Comparison of ENCODE assay signal across 10 cellular contexts in genomic region chr1:14571810-14572767, GRCh38. TPM values are rescaled to one million over a fixed set of nuclear protein-coding genes. Genes with fewer than 3 reads are reported as not detected.
DNase-seq lines count a peak whose midpoint lies in the region; ATAC-seq and TF ChIP-seq lines count a peak whose summit lies in the region.
"Had no signal": no experiment of that assay in that cellular context is flagged by ENCODE, and none has a peak within 500 bp of the region (broad histone marks: within the 10 kb centered on the region; RNA-seq: fewer than 3 reads in every experiment).

No MANE protein-coding gene starts in this region.

- ATAC-seq in GM18867 (IDR thresholded peaks at IDR 0.05; ENCODE audit: unreplicated experiment), result no peak
- no peak for ATAC-seq in GM18502 (IDR thresholded peaks at IDR 0.05; ENCODE audit: poor library complexity, unreplicated experiment)

- H3K27me3 ChIP-seq in SJCRH30, result peaks cover 14% of the 10 kb centered on the region; the same call in 1 of the 2 replicates

- TF ChIP-seq CTCF in C4-2B (conservative IDR thresholded peaks at IDR 0.05) (peak; percentile 58), GM12875 (IDR thresholded peaks at IDR 0.05; ENCODE audit: borderline replicate concordance, insufficient read depth, low read depth, low read length) (peak; percentile 55)

- H3K4me3 ChIP-seq in GM12875 (ENCODE audit: low read depth, low read length) (no peak overlapping the region), SJCRH30 (no peak overlapping the region)

- H3K9me3 ChIP-seq in SJCRH30 (replicated peaks), result no peaks in the 10 kb centered on the region

- peak; percentile 5 to 20 for DNase-seq in SJCRH30
- peak; percentile 68 for DNase-seq in left kidney (ENCODE audit: low read depth, low spot score)
- DNase-seq in activated CD8-positive, alpha-beta memory T cell treated with anti-CD3 and anti-CD28 coated beads, Interleukin-2, amount 50 U/mL, for 4 hours, result no peak
- DNase-seq in cerebellar cortex (ENCODE audit: low spot score), result no peak
- DNase-seq: activated CD8-positive, alpha-beta memory T cell treated with anti-CD3 and anti-CD28 coated beads for 24 hours; NCI-H1048 had no signal

- H3K4me1 ChIP-seq in SJCRH30, result no peaks in the 10 kb centered on the region

- H3K27ac ChIP-seq in C4-2B (no peak overlapping the region), SJCRH30 (no peak overlapping the region)

- no peaks in the 10 kb centered on the region for H3K36me3 ChIP-seq in SJCRH30

RNA-seq across cellular contexts. Expression of gene KAZN, which starts 26.4 kb away (rescaled TPM):
- 0.10 TPM in 2 replicates for total RNA-seq in SJCRH30 (2014; rRNA removed; shearing (Covaris generic))

Comparison
In these comparisons a context has a peak if more than half of its experiments do, and no peak if none do; other contexts are left out.
1. DNase-seq: peak in SJCRH30 (2 of 2) and left kidney (single experiment); none in activated CD8-positive, alpha-beta memory T cell treated with anti-CD3 and anti-CD28 coated beads, Interleukin-2, amount 50 U/mL, for 4 hours (single experiment) and cerebellar cortex (single experiment).